Comparison of ENCODE assay signal across 28 cellular contexts in the genomic region with DNA sequence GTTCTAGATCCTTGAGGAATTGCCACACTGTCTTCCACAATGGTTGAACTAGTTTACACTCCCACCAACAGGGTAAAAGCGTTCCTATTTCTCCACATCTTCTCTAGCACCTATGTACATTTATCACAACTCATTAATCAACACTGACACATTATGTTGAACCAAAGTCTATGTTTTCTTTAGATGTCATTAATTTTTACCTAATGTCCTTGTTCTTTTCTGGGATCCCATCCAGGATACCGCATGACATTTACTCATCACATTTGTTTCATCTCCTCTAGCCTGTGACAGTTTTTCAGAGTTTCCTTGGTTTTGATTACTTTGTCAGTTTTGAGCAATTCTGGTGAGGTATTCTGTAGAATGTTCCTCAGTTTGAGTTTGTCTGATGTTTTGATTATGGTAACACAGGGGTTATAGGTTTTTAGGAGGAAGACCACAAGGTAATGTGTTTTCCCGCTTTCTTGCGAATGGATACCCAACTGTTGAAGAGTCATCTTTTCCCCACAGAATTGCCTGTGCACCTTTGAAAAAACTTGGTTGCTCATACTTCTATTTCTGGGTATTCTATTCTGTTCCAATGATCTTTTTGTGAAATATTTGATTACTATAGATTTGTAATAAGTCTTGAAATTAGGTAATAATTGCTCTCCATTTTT. TPM values are rescaled to one million over a fixed set of nuclear protein-coding genes. Genes with fewer than 3 reads are reported as not detected.
"Had no signal": no experiment of that assay in that cellular context is flagged by ENCODE, and none has a peak within 500 bp of the region (broad histone marks: within the 10 kb centered on the region; RNA-seq: fewer than 3 reads in every experiment).

No MANE protein-coding gene starts in this region.

- H3K4me3 ChIP-seq: esophagus squamous epithelium, lower lobe of right lung, skin epidermis, stomach, thyroid gland, upper lobe of left lung, vagina had no signal

- ATAC-seq: activated CD4-positive, CD25-positive, alpha-beta regulatory T cell treated with anti-CD3 and anti-CD28 coated beads, Interleukin-2, amount 50 U/mL, for 24 hours; lower lobe of right lung; natural killer cell treated with Interleukin-12 subunit alpha and Interleukin-12 subunit beta and Interleukin-15 and Interleukin-18, amount 100 ng/mL, for 72 hours; sciatic nerve; stimulated activated naive B cell treated with anti-CD40 and anti-IgM and Interleukin-4, amounts not matched to agents 10 μg/mL and 1 μg/mL and 100 μg/mL, for 72 hours had no signal

- DNase-seq: activated CD4-positive, alpha-beta T cell treated with anti-CD3 and anti-CD28 coated beads for 48 hours; activated CD4-positive, alpha-beta T cell treated with anti-CD3 and anti-CD28 coated beads, Interleukin-2, amount 50 U/mL, for 48 hours; activated CD8-positive, alpha-beta memory T cell treated with anti-CD3 and anti-CD28 coated beads for 24 hours; activated effector memory CD4-positive, alpha-beta T cell treated with Interleukin-2 at 50 U/mL for 16 hours; activated naive CD4-positive, alpha-beta T cell treated with Interleukin-2 at 50 U/mL for 16 hours; anterior cingulate cortex; endodermal cell; esophagus squamous epithelium; glutamatergic neuron; lower lobe of right lung; mesenchymal stem cell; posterior cingulate gyrus; stimulated activated naive B cell treated with anti-CD40 and anti-IgM and Interleukin-4, amounts not matched to agents 10 μg/mL and 1 μg/mL and 100 μg/mL, for 72 hours; stomach; T-helper 9 cell; thyroid gland; upper lobe of left lung; WERI-Rb-1 had no signal

RNA-seq across cellular contexts. Expression of gene UGT1A9, which starts 3.0 kb away (rescaled TPM):
- total RNA-seq: endodermal cell; frontal cortex; lower lobe of right lung; mononuclear cell; myocyte; natural killer cell treated with Interleukin-12 subunit alpha and Interleukin-12 subunit beta and Interleukin-15 and Interleukin-18, amount 100 ng/mL, for 72 hours; osteoblast; sciatic nerve; thyroid gland; upper lobe of left lung; vagina had no signal

RNA-seq across cellular contexts. Expression of gene UGT1A7, which starts 13.0 kb away (rescaled TPM):
- total RNA-seq: endodermal cell; frontal cortex; lower lobe of right lung; mononuclear cell; myocyte; natural killer cell treated with Interleukin-12 subunit alpha and Interleukin-12 subunit beta and Interleukin-15 and Interleukin-18, amount 100 ng/mL, for 72 hours; osteoblast; sciatic nerve; thyroid gland; upper lobe of left lung had no signal

RNA-seq across cellular contexts. Expression of gene UGT1A6, which starts 24.0 kb away (rescaled TPM):
- total RNA-seq: endodermal cell; frontal cortex; mononuclear cell; myocyte; natural killer cell treated with Interleukin-12 subunit alpha and Interleukin-12 subunit beta and Interleukin-15 and Interleukin-18, amount 100 ng/mL, for 72 hours; osteoblast; sciatic nerve had no signal

RNA-seq across cellular contexts. Expression of gene UGT1A10, which starts 32.5 kb away (rescaled TPM):
- total RNA-seq: bronchial epithelial cell; frontal cortex; lower lobe of right lung; mononuclear cell; myocyte; natural killer cell treated with Interleukin-12 subunit alpha and Interleukin-12 subunit beta and Interleukin-15 and Interleukin-18, amount 100 ng/mL, for 72 hours; osteoblast; sciatic nerve; upper lobe of left lung; vagina had no signal

RNA-seq across cellular contexts. Expression of gene UGT1A5, which starts 44.0 kb away (rescaled TPM):
- total RNA-seq: endodermal cell; frontal cortex; mononuclear cell; myocyte; natural killer cell treated with Interleukin-12 subunit alpha and Interleukin-12 subunit beta and Interleukin-15 and Interleukin-18, amount 100 ng/mL, for 72 hours; osteoblast; sciatic nerve had no signal
